Comparison of ENCODE assay signal across 1 cellular context in the genomic region with DNA sequence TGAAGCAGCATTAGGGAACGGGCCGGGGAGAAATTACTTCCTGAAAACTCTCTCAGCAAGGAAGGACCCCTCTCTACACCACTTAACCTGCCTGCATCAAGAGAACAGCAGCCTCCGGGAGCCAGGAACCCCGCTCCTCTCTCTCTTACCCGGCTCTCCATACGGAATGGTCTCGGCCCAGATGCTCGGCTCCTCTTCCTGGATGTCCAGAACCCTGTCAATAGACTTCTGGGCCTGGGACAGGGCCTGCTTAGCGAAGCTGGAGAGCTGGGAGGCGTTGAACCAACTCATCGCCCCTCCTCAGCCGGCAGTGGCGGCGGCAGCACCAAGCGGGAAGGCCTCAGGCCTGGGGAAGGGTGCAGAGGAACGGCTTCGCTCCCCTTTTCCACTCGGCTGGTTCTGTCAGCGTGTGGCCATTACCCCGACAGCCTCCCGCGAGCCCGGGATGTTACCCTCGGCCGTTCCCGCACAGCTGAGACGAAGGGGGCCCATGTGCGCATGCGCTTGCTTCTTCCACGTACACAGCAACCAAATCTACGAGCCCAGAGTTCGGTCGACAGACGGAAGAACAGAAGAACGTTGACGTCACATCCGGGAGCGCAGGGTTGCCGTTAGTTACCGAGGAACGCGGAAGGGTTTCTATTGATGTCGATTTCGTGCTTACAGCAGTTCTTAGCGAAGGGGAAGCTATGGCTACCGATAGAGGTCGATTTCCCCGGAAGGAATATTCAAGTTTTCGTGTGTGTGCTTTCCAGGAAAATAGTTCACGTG.
TF ChIP-seq lines count a peak whose summit lies in the region.

A gene with protein sequence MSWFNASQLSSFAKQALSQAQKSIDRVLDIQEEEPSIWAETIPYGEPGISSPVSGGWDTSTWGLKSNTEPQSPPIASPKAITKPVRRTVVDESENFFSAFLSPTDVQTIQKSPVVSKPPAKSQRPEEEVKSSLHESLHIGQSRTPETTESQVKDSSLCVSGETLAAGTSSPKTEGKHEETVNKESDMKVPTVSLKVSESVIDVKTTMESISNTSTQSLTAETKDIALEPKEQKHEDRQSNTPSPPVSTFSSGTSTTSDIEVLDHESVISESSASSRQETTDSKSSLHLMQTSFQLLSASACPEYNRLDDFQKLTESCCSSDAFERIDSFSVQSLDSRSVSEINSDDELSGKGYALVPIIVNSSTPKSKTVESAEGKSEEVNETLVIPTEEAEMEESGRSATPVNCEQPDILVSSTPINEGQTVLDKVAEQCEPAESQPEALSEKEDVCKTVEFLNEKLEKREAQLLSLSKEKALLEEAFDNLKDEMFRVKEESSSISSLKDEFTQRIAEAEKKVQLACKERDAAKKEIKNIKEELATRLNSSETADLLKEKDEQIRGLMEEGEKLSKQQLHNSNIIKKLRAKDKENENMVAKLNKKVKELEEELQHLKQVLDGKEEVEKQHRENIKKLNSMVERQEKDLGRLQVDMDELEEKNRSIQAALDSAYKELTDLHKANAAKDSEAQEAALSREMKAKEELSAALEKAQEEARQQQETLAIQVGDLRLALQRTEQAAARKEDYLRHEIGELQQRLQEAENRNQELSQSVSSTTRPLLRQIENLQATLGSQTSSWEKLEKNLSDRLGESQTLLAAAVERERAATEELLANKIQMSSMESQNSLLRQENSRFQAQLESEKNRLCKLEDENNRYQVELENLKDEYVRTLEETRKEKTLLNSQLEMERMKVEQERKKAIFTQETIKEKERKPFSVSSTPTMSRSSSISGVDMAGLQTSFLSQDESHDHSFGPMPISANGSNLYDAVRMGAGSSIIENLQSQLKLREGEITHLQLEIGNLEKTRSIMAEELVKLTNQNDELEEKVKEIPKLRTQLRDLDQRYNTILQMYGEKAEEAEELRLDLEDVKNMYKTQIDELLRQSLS (minus strand): TSS at position 538 of the 771 bp plus-strand sequence. CDS start 247 bp downstream, at position 291.

TF ChIP-seq in K562, 482 proteins besides CTCF, POLR2A, EP300 and RAD21 (continued from another document and continues in another):
- TF ChIP-seq, protein P1, sequence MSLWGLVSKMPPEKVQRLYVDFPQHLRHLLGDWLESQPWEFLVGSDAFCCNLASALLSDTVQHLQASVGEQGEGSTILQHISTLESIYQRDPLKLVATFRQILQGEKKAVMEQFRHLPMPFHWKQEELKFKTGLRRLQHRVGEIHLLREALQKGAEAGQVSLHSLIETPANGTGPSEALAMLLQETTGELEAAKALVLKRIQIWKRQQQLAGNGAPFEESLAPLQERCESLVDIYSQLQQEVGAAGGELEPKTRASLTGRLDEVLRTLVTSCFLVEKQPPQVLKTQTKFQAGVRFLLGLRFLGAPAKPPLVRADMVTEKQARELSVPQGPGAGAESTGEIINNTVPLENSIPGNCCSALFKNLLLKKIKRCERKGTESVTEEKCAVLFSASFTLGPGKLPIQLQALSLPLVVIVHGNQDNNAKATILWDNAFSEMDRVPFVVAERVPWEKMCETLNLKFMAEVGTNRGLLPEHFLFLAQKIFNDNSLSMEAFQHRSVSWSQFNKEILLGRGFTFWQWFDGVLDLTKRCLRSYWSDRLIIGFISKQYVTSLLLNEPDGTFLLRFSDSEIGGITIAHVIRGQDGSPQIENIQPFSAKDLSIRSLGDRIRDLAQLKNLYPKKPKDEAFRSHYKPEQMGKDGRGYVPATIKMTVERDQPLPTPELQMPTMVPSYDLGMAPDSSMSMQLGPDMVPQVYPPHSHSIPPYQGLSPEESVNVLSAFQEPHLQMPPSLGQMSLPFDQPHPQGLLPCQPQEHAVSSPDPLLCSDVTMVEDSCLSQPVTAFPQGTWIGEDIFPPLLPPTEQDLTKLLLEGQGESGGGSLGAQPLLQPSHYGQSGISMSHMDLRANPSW (CRISPR knock-in tag; IDR thresholded peaks at IDR 0.05), result 0 out of 2 replicates have a peak, but pooled peaks have one; percentile 50
- TF ChIP-seq ZNF785 (CRISPR knock-in tag; IDR thresholded peaks at IDR 0.05), result no peak
- TF ChIP-seq, protein P2, sequence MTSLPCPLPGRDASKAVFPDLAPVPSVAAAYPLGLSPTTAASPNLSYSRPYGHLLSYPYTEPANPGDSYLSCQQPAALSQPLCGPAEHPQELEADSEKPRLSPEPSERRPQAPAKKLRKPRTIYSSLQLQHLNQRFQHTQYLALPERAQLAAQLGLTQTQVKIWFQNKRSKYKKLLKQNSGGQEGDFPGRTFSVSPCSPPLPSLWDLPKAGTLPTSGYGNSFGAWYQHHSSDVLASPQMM (CRISPR knock-in tag; IDR thresholded peaks at IDR 0.05), result no peak
- TF ChIP-seq C11orf30 (IDR thresholded peaks at IDR 0.05; ENCODE audit: low read depth), result peak; percentile 34; the same call in 1 of the 2 replicates
- TF ChIP-seq PCBP1 (IDR thresholded peaks at IDR 0.05; ENCODE audit: low read depth, low read length, poor library complexity, severe bottlenecking), result no peak
- no peak for TF ChIP-seq GABPB2 (CRISPR knock-in tag; conservative IDR thresholded peaks at IDR 0.05)
- TF ChIP-seq, protein P3, sequence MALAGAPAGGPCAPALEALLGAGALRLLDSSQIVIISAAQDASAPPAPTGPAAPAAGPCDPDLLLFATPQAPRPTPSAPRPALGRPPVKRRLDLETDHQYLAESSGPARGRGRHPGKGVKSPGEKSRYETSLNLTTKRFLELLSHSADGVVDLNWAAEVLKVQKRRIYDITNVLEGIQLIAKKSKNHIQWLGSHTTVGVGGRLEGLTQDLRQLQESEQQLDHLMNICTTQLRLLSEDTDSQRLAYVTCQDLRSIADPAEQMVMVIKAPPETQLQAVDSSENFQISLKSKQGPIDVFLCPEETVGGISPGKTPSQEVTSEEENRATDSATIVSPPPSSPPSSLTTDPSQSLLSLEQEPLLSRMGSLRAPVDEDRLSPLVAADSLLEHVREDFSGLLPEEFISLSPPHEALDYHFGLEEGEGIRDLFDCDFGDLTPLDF (CRISPR knock-in tag; IDR thresholded peaks at IDR 0.05), result 0 out of 2 replicates have a peak, but pooled peaks have one; percentile 22
- peak; percentile 41; the same call in 1 of the 2 replicates for TF ChIP-seq NR2C1 (IDR thresholded peaks at IDR 0.05)
- peak; percentile 56; the same call in 1 of the 2 replicates for TF ChIP-seq NR2C1 (tag; IDR thresholded peaks at IDR 0.05)
- TF ChIP-seq PHF21A (IDR thresholded peaks at IDR 0.05; ENCODE audit: borderline replicate concordance, low read depth), result no peak
- TF ChIP-seq MEF2A (IDR thresholded peaks at IDR 0.05; ENCODE audit: control insufficient read depth, low read depth, low read length), result no peak
- TF ChIP-seq CHD4 (IDR thresholded peaks at IDR 0.05; ENCODE audit: insufficient read depth, insufficient replicate concordance, low read depth, low read length, poor library complexity, severe bottlenecking), result no peak
- TF ChIP-seq, protein P4, sequence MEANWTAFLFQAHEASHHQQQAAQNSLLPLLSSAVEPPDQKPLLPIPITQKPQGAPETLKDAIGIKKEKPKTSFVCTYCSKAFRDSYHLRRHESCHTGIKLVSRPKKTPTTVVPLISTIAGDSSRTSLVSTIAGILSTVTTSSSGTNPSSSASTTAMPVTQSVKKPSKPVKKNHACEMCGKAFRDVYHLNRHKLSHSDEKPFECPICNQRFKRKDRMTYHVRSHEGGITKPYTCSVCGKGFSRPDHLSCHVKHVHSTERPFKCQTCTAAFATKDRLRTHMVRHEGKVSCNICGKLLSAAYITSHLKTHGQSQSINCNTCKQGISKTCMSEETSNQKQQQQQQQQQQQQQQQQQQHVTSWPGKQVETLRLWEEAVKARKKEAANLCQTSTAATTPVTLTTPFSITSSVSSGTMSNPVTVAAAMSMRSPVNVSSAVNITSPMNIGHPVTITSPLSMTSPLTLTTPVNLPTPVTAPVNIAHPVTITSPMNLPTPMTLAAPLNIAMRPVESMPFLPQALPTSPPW (CRISPR knock-in tag; IDR thresholded peaks at IDR 0.05), result no peak
- TF ChIP-seq SP1 (CRISPR knock-in tag; IDR thresholded peaks at IDR 0.05), result no peak
- TF ChIP-seq L3MBTL2 (IDR thresholded peaks at IDR 0.05), result 0 out of 2 replicates have a peak, but pooled peaks have one; percentile 26
- no peak for TF ChIP-seq SMARCA5 (IDR thresholded peaks at IDR 0.05)
- no peak for TF ChIP-seq ADNP (tag; IDR thresholded peaks at IDR 0.05)
- no peak; the same call in 1 of the 2 replicates for TF ChIP-seq SIN3B (IDR thresholded peaks at IDR 0.05; ENCODE audit: low read depth)
- TF ChIP-seq ZBTB1 (CRISPR knock-in tag; IDR thresholded peaks at IDR 0.05; ENCODE audit: borderline replicate concordance, low read depth), result no peak
- TF ChIP-seq ELF1 (tag; IDR thresholded peaks at IDR 0.05), result peak; percentile 84
- TF ChIP-seq NFXL1 (CRISPR knock-in tag; IDR thresholded peaks at IDR 0.05), result no peak
- TF ChIP-seq HMG20B (CRISPR knock-in tag; IDR thresholded peaks at IDR 0.05), result no peak
- no peak for TF ChIP-seq HLTF (IDR thresholded peaks at IDR 0.05)
- TF ChIP-seq CBX3 (IDR thresholded peaks at IDR 0.05; ENCODE audit: borderline replicate concordance in 1 of 2, low read length in 2 of 2), result no peak
- no peak for TF ChIP-seq RAD51 (IDR thresholded peaks at IDR 0.05; ENCODE audit: borderline replicate concordance, low read depth)
- TF ChIP-seq ZNF239 (CRISPR knock-in tag; IDR thresholded peaks at IDR 0.05), result no peak
- TF ChIP-seq ZC3H4 (CRISPR knock-in tag; IDR thresholded peaks at IDR 0.05; ENCODE audit: borderline replicate concordance), result no peak; the same call in 1 of the 2 replicates
- TF ChIP-seq SRSF9 (IDR thresholded peaks at IDR 0.05; ENCODE audit: borderline replicate concordance, low read depth, low read length), result no peak
- TF ChIP-seq ZNF146 (CRISPR knock-in tag; IDR thresholded peaks at IDR 0.05; ENCODE audit: unreplicated experiment), result no peak
- TF ChIP-seq ZNF583 (CRISPR knock-in tag; IDR thresholded peaks at IDR 0.05), result no peak
- TF ChIP-seq KDM1A (IDR thresholded peaks at IDR 0.05), result no peak
- TF ChIP-seq, protein P5, sequence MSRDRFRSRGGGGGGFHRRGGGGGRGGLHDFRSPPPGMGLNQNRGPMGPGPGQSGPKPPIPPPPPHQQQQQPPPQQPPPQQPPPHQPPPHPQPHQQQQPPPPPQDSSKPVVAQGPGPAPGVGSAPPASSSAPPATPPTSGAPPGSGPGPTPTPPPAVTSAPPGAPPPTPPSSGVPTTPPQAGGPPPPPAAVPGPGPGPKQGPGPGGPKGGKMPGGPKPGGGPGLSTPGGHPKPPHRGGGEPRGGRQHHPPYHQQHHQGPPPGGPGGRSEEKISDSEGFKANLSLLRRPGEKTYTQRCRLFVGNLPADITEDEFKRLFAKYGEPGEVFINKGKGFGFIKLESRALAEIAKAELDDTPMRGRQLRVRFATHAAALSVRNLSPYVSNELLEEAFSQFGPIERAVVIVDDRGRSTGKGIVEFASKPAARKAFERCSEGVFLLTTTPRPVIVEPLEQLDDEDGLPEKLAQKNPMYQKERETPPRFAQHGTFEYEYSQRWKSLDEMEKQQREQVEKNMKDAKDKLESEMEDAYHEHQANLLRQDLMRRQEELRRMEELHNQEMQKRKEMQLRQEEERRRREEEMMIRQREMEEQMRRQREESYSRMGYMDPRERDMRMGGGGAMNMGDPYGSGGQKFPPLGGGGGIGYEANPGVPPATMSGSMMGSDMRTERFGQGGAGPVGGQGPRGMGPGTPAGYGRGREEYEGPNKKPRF (IDR thresholded peaks at IDR 0.05; ENCODE audit: low read depth, low read length), result no peak
- peak; percentile 75 for TF ChIP-seq CXXC5 (CRISPR knock-in tag; IDR thresholded peaks at IDR 0.05)
- TF ChIP-seq KLF16 (IDR thresholded peaks at IDR 0.05), result no peak
- TF ChIP-seq NCOA4 (IDR thresholded peaks at IDR 0.05; ENCODE audit: partially characterized antibody), result no peak
- TF ChIP-seq, protein P6, sequence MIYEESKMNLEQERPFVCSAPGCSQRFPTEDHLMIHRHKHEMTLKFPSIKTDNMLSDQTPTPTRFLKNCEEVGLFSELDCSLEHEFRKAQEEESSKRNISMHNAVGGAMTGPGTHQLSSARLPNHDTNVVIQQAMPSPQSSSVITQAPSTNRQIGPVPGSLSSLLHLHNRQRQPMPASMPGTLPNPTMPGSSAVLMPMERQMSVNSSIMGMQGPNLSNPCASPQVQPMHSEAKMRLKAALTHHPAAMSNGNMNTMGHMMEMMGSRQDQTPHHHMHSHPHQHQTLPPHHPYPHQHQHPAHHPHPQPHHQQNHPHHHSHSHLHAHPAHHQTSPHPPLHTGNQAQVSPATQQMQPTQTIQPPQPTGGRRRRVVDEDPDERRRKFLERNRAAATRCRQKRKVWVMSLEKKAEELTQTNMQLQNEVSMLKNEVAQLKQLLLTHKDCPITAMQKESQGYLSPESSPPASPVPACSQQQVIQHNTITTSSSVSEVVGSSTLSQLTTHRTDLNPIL (CRISPR knock-in tag; IDR thresholded peaks at IDR 0.05), result no peak
- TF ChIP-seq NFIX (CRISPR knock-in tag; IDR thresholded peaks at IDR 0.05; ENCODE audit: low read depth), result no peak
- TF ChIP-seq ZNF184 (CRISPR knock-in tag; IDR thresholded peaks at IDR 0.05), result no peak
- no peak for TF ChIP-seq ZNF274 (IDR thresholded peaks at IDR 0.05; ENCODE audit: borderline replicate concordance, low read depth, low read length)
- no peak for TF ChIP-seq CCAR2 (IDR thresholded peaks at IDR 0.05; ENCODE audit: low read depth, low read length)
- TF ChIP-seq COPS2 (conservative IDR thresholded peaks at IDR 0.05), result no peak
- TF ChIP-seq POLR2G (IDR thresholded peaks at IDR 0.05; ENCODE audit: low read depth, low read length), result peak; percentile 87
- TF ChIP-seq THRAP3 (IDR thresholded peaks at IDR 0.05; ENCODE audit: borderline replicate concordance), result no peak
- TF ChIP-seq HIVEP1 (CRISPR knock-in tag; IDR thresholded peaks at IDR 0.05), result no peak
- TF ChIP-seq RNF2 (IDR thresholded peaks at IDR 0.05), result no peak
- peak; percentile 22 for TF ChIP-seq CCNT2 (IDR thresholded peaks at IDR 0.05; ENCODE audit: borderline replicate concordance, extremely low read depth, insufficient read length, low read depth, low read length)
- no peak for TF ChIP-seq MTF1 (CRISPR knock-in tag; IDR thresholded peaks at IDR 0.05; ENCODE audit: borderline replicate concordance)
- no peak for TF ChIP-seq ZNF445 (CRISPR knock-in tag; IDR thresholded peaks at IDR 0.05; ENCODE audit: low read depth)
- TF ChIP-seq MBD2 (IDR thresholded peaks at IDR 0.05; ENCODE audit: borderline replicate concordance, low read depth), result no peak
- peak; percentile 32 for TF ChIP-seq TBP (optimal IDR thresholded peaks at IDR 0.05; ENCODE audit: low read depth, low read length)
